In the genomic region with DNA sequence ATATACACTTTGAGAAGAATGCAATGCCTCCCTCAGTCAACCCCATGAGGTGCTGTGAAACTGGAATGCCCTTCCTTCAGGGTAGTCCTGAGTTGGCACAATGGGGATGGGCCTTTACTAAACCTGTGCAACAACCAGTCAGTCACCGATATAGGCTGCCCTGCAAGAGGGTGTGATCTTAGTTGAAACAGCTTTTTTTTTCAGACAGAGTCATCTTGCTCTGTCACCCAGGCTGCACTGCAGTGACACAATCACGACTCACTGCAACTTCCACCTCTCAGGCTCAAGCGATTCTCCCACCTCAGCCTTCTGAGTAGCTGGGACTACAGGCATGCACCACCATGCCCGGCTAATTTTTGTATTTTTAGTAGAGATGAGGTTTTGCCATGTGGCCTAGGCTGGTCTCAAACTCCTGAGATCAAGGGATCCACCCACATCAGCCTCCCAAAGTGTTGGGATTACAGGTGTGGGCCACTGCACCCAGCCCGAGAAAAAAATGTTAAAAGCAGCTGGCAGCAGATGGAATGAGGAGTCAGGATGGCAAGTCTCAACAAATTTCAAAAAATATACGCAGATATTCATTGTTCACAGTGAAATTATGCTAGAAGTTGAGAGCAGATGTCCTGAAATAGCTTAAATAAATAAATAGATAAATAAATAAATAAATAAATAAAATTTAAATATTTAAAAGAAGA, we compare ENCODE assay signal across 9 cellular contexts. TPM values are rescaled to one million over a fixed set of nuclear protein-coding genes. Genes with fewer than 3 reads are reported as not detected.
DNase-seq lines count a peak whose midpoint lies in the region; ATAC-seq and TF ChIP-seq lines count a peak whose summit lies in the region.
"Had no signal": no experiment of that assay in that cellular context is flagged by ENCODE, and none has a peak within 500 bp of the region (broad histone marks: within the 10 kb centered on the region; RNA-seq: fewer than 3 reads in every experiment).

No MANE protein-coding gene starts in this region.

- H3K9me2 ChIP-seq in PC-3 (replicated peaks; ENCODE audit: low read length) = no peaks in the 10 kb centered on the region

- peaks cover 47% of the 10 kb centered on the region for H3K4me1 Mint-ChIP-seq in dendritic cell treated with granulocyte-macrophage colony-stimulating factor and Interleukin-4, amounts not matched to agents 40 ng/mL and 50 ng/mL, for 4 days (ENCODE audit: low read depth)

- peak overlapping the region; percentile 62 for H3K27ac ChIP-seq in PC-3 (ENCODE audit: low read length)
- H3K27ac ChIP-seq: esophagus muscularis mucosa had no signal

- H3K4me2 ChIP-seq in PC-3 (ENCODE audit: low read length) = 0 out of 2 replicates have a peak overlapping the region, but pooled peaks have one; percentile 8

- no peak overlapping the region for H2AFZ ChIP-seq in PC-3 (ENCODE audit: low read length)

- peaks cover 4% of the 10 kb centered on the region for H3F3A ChIP-seq in PC-3 (ENCODE audit: low read length, unreplicated experiment)

- no peaks in the 10 kb centered on the region for H3K9me3 ChIP-seq in PC-3 (ENCODE audit: low read length)
- H3K9me3 ChIP-seq: esophagus muscularis mucosa had no signal

- intact Hi-C loops in PC-3 (cut with micrococcal nuclease) = no loop called here
- intact Hi-C loops in dendritic cell treated with granulocyte-macrophage colony-stimulating factor and Interleukin-4, amounts not matched to agents 40 ng/mL and 50 ng/mL, for 4 days (cut with micrococcal nuclease) = no loop called here

- no TSS peak for BruUV-seq in PC-3 (replicated peaks; lab: Mats Ljungman, UMichigan)

- no peaks in the 10 kb centered on the region for H3K36me3 ChIP-seq in PC-3 (ENCODE audit: low read depth, low read length)

- TF ChIP-seq CTCF in PC-3 (conservative IDR thresholded peaks at IDR 0.05; ENCODE audit: low read depth, low read length) (no peak), omental fat pad (IDR thresholded peaks at IDR 0.05) (no peak)

- no peak overlapping the region for H3K4me3 ChIP-seq in PC-3 (ENCODE audit: low read length)
- H3K4me3 ChIP-seq: esophagus muscularis mucosa had no signal

- H3K36me3 Mint-ChIP-seq in dendritic cell treated with granulocyte-macrophage colony-stimulating factor and Interleukin-4, amounts not matched to agents 40 ng/mL and 50 ng/mL, for 4 days (ENCODE audit: low read depth) = peaks cover 14% of the 10 kb centered on the region

- H3K27me3 ChIP-seq in PC-3 (ENCODE audit: low read length) = no peaks in the 10 kb centered on the region
- H3K27me3 ChIP-seq: esophagus muscularis mucosa had no signal

- peaks cover 21% of the 10 kb centered on the region for H3K4me1 ChIP-seq in PC-3 (ENCODE audit: insufficient read depth, low read length)

- no peaks in the 10 kb centered on the region for H3K9me3 Mint-ChIP-seq in dendritic cell treated with granulocyte-macrophage colony-stimulating factor and Interleukin-4, amounts not matched to agents 40 ng/mL and 50 ng/mL, for 4 days
- H3K9me3 Mint-ChIP-seq: nephron had no signal

- H3K4me3 Mint-ChIP-seq in dendritic cell treated with granulocyte-macrophage colony-stimulating factor and Interleukin-4, amounts not matched to agents 40 ng/mL and 50 ng/mL, for 4 days = no peak overlapping the region
- H3K4me3 Mint-ChIP-seq: nephron had no signal

- peaks cover 10% of the 10 kb centered on the region for H3K79me2 ChIP-seq in PC-3 (ENCODE audit: low read length)

- H3K9ac ChIP-seq in PC-3 (ENCODE audit: low read length) = no peak overlapping the region

- no peaks in the 10 kb centered on the region for H3K27me3 Mint-ChIP-seq in dendritic cell treated with granulocyte-macrophage colony-stimulating factor and Interleukin-4, amounts not matched to agents 40 ng/mL and 50 ng/mL, for 4 days

- ATAC-seq in PC-3 (peak; percentile 88), HG02970 (IDR thresholded peaks at IDR 0.05; ENCODE audit: low FRiP score, unreplicated experiment) (no peak), GM21529 (IDR thresholded peaks at IDR 0.05; ENCODE audit: unreplicated experiment) (no peak), omental fat pad (ENCODE audit: low FRiP score) (no peak)

- POLR2A ChIA-PET in PC-3 (lab: Charles Lee; ENCODE audit: unreplicated experiment) = no interaction called here

- CTCF ChIA-PET in PC-3 (lab: Charles Lee) = no interaction called here

- H4K20me1 ChIP-seq in PC-3 (ENCODE audit: low read length) = no peaks in the 10 kb centered on the region

- peak; percentile 85 for DNase-seq in HCEC 1CT
- peak; percentile 68 for DNase-seq in PC-3
- DNase-seq in stimulated activated CD4-positive, alpha-beta T cell treated with anti-CD3 and anti-CD28 coated beads, Interleukin-4, amount 100 ng/mL, for 1 hour = peak; percentile 51
- no peak for DNase-seq in omental fat pad (ENCODE audit: low spot score)

- peak overlapping the region; percentile 27 for H3K27ac Mint-ChIP-seq in dendritic cell treated with granulocyte-macrophage colony-stimulating factor and Interleukin-4, amounts not matched to agents 40 ng/mL and 50 ng/mL, for 4 days
- H3K27ac Mint-ChIP-seq: nephron had no signal

RNA-seq across cellular contexts. Expression of gene MYO5A, which starts 31.8 kb away (rescaled TPM):
- total RNA-seq in PC-3 (2014; rRNA removed) (42.1 and 55.7 TPM in 2 replicates), omental fat pad (10 to 100 TPM; 45.5 to 81.6 (median 65.5) TPM)
